1 cellular context compared by ENCODE assay signal in genomic region chr7:50735836-50736235, GRCh38. TPM values are rescaled to one million over a fixed set of nuclear protein-coding genes. Genes with fewer than 3 reads are reported as not detected.
"Had no signal": no experiment of that assay in that cellular context is flagged by ENCODE, and none has a peak within 500 bp of the region (broad histone marks: within the 10 kb centered on the region; RNA-seq: fewer than 3 reads in every experiment).

No MANE protein-coding gene starts in this region.

RNA-seq across cellular contexts. Expression of gene GRB10, which starts 46.9 kb away (rescaled TPM):
- total RNA-seq: activated B cell treated with CpG ODN at 0.5 μM for 24 hours had no signal
